Comparison of ENCODE assay signal across 13 cellular contexts in the genomic region with DNA sequence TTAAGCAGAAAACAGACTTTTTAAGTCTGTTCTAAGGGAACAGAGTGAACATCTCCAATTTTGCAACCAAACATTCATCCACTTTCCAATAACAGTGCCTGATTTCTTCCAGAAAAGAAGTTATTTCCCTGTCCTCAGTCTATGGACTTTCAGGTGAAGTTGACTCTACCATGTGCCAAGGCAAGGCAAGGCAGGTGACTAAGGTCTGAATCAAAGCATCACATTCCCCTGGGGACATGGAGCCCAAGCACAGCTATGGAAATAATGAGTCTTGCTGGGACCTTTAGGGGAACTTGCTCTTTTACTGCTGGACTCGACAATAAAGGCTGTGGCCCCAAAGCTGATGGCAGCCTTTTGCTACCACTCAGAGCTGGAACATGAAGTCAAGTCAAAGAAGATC.
DNase-seq lines count a peak whose midpoint lies in the region; ATAC-seq and TF ChIP-seq lines count a peak whose summit lies in the region.
"Had no signal": no experiment of that assay in that cellular context is flagged by ENCODE, and none has a peak within 500 bp of the region (broad histone marks: within the 10 kb centered on the region; RNA-seq: fewer than 3 reads in every experiment).

No MANE protein-coding gene starts in this region.

- H3K9me3 ChIP-seq in HCT116 (ENCODE audit: control insufficient read depth in 1 of 2, insufficient read depth in 1 of 2, low read depth in 1 of 2, low read length in 2 of 2) (no peaks in the 10 kb centered on the region), Peyer's patch (no peaks in the 10 kb centered on the region)
- H3K9me3 ChIP-seq: HAP-1 had no signal

- H3K4me3 ChIP-seq in HCT116 (replicated peaks in 1 of 2; ENCODE audit: low read depth in 1 of 2, low read length in 2 of 2) (no peak overlapping the region), epithelial cell of esophagus (ENCODE audit: low read length) (no peak overlapping the region), Peyer's patch (no peak overlapping the region)
- H3K4me3 ChIP-seq: HAP-1 had no signal

- H3K4me1 ChIP-seq in HCT116 (ENCODE audit: control insufficient read depth in 1 of 2, insufficient read depth in 2 of 2, low read length in 2 of 2) (no peaks in the 10 kb centered on the region), Peyer's patch (peaks cover 0 to 8% (median 0%) of the 10 kb centered on the region in 4 donors)

- RAD21 ChIA-PET in HCT116 (lab: Charles Lee; ENCODE audit: low non-redundant PET in 1 of 2, low total read pairs in 2 of 2, uncharacterized antibody in 2 of 2, unreplicated experiment in 2 of 2) = no interaction called here

- no peaks in the 10 kb centered on the region for H3K36me3 ChIP-seq in HCT116 (ENCODE audit: control insufficient read depth in 1 of 2, insufficient read depth in 2 of 2, low read length in 2 of 2)
- H3K36me3 ChIP-seq in Peyer's patch = no peaks in the 10 kb centered on the region
- H3K36me3 ChIP-seq: HAP-1 had no signal

- intact Hi-C loops in HCT116 (cut with micrococcal nuclease) = no loop called here

- no peak for TF ChIP-seq CTCF in HCT116 (IDR thresholded peaks at IDR 0.05 in 2 of 3, conservative IDR thresholded peaks at IDR 0.05 in 1 of 3; ENCODE audit: borderline replicate concordance in 1 of 3, insufficient read depth in 1 of 3, low read depth in 2 of 3, low read length in 2 of 3)
- no peak for TF ChIP-seq CTCF in epithelial cell of esophagus (IDR thresholded peaks at IDR 0.05; ENCODE audit: insufficient read depth, low read depth, low read length, missing control alignments)
- no peak for TF ChIP-seq CTCF in Peyer's patch (IDR thresholded peaks at IDR 0.05)
- TF ChIP-seq CTCF in HFFc6 (IDR thresholded peaks at IDR 0.05) = no peak

- no peak for ATAC-seq in HCT116

- no peak overlapping the region for H3K4me2 ChIP-seq in HCT116 (ENCODE audit: low read length)

- POLR2A ChIA-PET in HCT116 (lab: Charles Lee) = no interaction called here

- H3K9me3 Mint-ChIP-seq in HFFc6 = peaks cover 56% of the 10 kb centered on the region

- no peaks in the 10 kb centered on the region; the same call in 1 of the 2 replicates for H3K27me3 Mint-ChIP-seq in HFFc6 (ENCODE audit: insufficient read depth)

- no peak overlapping the region for H3K9ac ChIP-seq in HCT116 (ENCODE audit: low read length)

- no TSS peak for BruUV-seq in HCT116 (replicated peaks; lab: Mats Ljungman, UMichigan)

- no peaks in the 10 kb centered on the region for H3K27me3 ChIP-seq in HCT116 (ENCODE audit: insufficient read depth, low read length)
- no peaks in the 10 kb centered on the region for H3K27me3 ChIP-seq in Peyer's patch

- H3K4me3 Mint-ChIP-seq in HFFc6 = no peak overlapping the region
- H3K4me3 Mint-ChIP-seq: CD4-positive, alpha-beta memory T cell had no signal

- TF ChIP-seq RAD21 in HCT116 (IDR thresholded peaks at IDR 0.05; ENCODE audit: low read depth) = no peak

- CTCF ChIA-PET in HCT116 (lab: Charles Lee) = no interaction called here

- H3K27ac Mint-ChIP-seq in HFFc6 = no peak overlapping the region
- H3K27ac Mint-ChIP-seq: CD4-positive, alpha-beta memory T cell had no signal

- TF ChIP-seq POLR2A in HCT116 (IDR thresholded peaks at IDR 0.05; ENCODE audit: borderline replicate concordance, extremely low read depth, insufficient read depth, insufficient read length) (no peak), Peyer's patch (IDR thresholded peaks at IDR 0.05) (no peak)

- H2AFZ ChIP-seq in HCT116 (ENCODE audit: low read depth, low read length, poor library complexity, severe bottlenecking) = no peak overlapping the region

- H3K27ac ChIP-seq in HCT116 (ENCODE audit: low read depth, low read length) (no peak overlapping the region), Peyer's patch (no peak overlapping the region)

- DNase-seq in HCT116 (ENCODE audit: low read depth, low spot score) (no peak), epithelial cell of esophagus (ENCODE audit: low read depth) (peak; percentile 66), kidney tubule cell (ENCODE audit: low spot score) (peak; percentile 25), Peyer's patch (no peak), HFFc6 (no peak), NCI-H2081 (lab: John Stamatoyannopoulos, UW) (no peak)
- DNase-seq: C1 segment of cervical spinal cord; CD4-positive, alpha-beta memory T cell; COR-L47; DMS153; DND-41; GOT3 had no signal

- H4K20me1 ChIP-seq in HCT116 (ENCODE audit: insufficient read depth) = no peaks in the 10 kb centered on the region

- no peaks in the 10 kb centered on the region for H3K79me2 ChIP-seq in HCT116 (ENCODE audit: insufficient read depth, low read length)

- no peaks in the 10 kb centered on the region for H3K9me2 ChIP-seq in HCT116 (ENCODE audit: insufficient read depth)

- peaks cover under 1% of the 10 kb centered on the region; the same call in 1 of the 2 replicates for H3K36me3 Mint-ChIP-seq in HFFc6 (ENCODE audit: low read depth)
- H3K36me3 Mint-ChIP-seq: CD4-positive, alpha-beta memory T cell had no signal

- H3K4me1 Mint-ChIP-seq in HFFc6 (ENCODE audit: low read depth) = no peaks in the 10 kb centered on the region
- H3K4me1 Mint-ChIP-seq: CD4-positive, alpha-beta memory T cell had no signal

TF ChIP-seq in HCT116, 20 proteins besides CTCF, POLR2A, EP300 and RAD21 (continues in another document):
- TF ChIP-seq, protein P1, sequence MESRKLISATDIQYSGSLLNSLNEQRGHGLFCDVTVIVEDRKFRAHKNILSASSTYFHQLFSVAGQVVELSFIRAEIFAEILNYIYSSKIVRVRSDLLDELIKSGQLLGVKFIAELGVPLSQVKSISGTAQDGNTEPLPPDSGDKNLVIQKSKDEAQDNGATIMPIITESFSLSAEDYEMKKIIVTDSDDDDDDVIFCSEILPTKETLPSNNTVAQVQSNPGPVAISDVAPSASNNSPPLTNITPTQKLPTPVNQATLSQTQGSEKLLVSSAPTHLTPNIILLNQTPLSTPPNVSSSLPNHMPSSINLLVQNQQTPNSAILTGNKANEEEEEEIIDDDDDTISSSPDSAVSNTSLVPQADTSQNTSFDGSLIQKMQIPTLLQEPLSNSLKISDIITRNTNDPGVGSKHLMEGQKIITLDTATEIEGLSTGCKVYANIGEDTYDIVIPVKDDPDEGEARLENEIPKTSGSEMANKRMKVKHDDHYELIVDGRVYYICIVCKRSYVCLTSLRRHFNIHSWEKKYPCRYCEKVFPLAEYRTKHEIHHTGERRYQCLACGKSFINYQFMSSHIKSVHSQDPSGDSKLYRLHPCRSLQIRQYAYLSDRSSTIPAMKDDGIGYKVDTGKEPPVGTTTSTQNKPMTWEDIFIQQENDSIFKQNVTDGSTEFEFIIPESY (IDR thresholded peaks at IDR 0.05; ENCODE audit: extremely low read depth, insufficient replicate concordance, low read length) = no peak
- no peak for TF ChIP-seq ZFX (IDR thresholded peaks at IDR 0.05)
- TF ChIP-seq, protein P2, sequence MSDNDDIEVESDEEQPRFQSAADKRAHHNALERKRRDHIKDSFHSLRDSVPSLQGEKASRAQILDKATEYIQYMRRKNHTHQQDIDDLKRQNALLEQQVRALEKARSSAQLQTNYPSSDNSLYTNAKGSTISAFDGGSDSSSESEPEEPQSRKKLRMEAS (IDR thresholded peaks at IDR 0.05) = peak; percentile 82
- no peak for TF ChIP-seq SIN3A (IDR thresholded peaks at IDR 0.05; ENCODE audit: low read depth)
- TF ChIP-seq YY1 (IDR thresholded peaks at IDR 0.05; ENCODE audit: extremely low read depth, insufficient replicate concordance, low read depth, low read length) = no peak
- TF ChIP-seq TCF7L2 (IDR thresholded peaks at IDR 0.05; ENCODE audit: borderline replicate concordance, extremely low read depth, insufficient read depth, insufficient read length) = no peak
- TF ChIP-seq ELF1 (IDR thresholded peaks at IDR 0.05; ENCODE audit: borderline replicate concordance, low read depth) = no peak
- peak; percentile 51 for TF ChIP-seq FOSL1 (IDR thresholded peaks at IDR 0.05; ENCODE audit: low read depth)
- TF ChIP-seq, protein P3, sequence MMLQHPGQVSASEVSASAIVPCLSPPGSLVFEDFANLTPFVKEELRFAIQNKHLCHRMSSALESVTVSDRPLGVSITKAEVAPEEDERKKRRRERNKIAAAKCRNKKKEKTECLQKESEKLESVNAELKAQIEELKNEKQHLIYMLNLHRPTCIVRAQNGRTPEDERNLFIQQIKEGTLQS (IDR thresholded peaks at IDR 0.05) = no peak
- TF ChIP-seq ZNF274 (IDR thresholded peaks at IDR 0.05; ENCODE audit: low read depth, low read length) = no peak
- TF ChIP-seq JUND (IDR thresholded peaks at IDR 0.05) = no peak
- TF ChIP-seq, protein P4, sequence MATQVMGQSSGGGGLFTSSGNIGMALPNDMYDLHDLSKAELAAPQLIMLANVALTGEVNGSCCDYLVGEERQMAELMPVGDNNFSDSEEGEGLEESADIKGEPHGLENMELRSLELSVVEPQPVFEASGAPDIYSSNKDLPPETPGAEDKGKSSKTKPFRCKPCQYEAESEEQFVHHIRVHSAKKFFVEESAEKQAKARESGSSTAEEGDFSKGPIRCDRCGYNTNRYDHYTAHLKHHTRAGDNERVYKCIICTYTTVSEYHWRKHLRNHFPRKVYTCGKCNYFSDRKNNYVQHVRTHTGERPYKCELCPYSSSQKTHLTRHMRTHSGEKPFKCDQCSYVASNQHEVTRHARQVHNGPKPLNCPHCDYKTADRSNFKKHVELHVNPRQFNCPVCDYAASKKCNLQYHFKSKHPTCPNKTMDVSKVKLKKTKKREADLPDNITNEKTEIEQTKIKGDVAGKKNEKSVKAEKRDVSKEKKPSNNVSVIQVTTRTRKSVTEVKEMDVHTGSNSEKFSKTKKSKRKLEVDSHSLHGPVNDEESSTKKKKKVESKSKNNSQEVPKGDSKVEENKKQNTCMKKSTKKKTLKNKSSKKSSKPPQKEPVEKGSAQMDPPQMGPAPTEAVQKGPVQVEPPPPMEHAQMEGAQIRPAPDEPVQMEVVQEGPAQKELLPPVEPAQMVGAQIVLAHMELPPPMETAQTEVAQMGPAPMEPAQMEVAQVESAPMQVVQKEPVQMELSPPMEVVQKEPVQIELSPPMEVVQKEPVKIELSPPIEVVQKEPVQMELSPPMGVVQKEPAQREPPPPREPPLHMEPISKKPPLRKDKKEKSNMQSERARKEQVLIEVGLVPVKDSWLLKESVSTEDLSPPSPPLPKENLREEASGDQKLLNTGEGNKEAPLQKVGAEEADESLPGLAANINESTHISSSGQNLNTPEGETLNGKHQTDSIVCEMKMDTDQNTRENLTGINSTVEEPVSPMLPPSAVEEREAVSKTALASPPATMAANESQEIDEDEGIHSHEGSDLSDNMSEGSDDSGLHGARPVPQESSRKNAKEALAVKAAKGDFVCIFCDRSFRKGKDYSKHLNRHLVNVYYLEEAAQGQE (IDR thresholded peaks at IDR 0.05; ENCODE audit: low read depth) = no peak
- no peak for TF ChIP-seq EZH2 (IDR thresholded peaks at IDR 0.05)
- peak; percentile 41; the same call in 1 of the 2 replicates for TF ChIP-seq SP1 (IDR thresholded peaks at IDR 0.05; ENCODE audit: low read depth)
- peak; percentile 60; the same call in 1 of the 2 replicates for TF ChIP-seq CBX3 (IDR thresholded peaks at IDR 0.05; ENCODE audit: low read depth)
- no peak for TF ChIP-seq EZH2phosphoT487 (IDR thresholded peaks at IDR 0.05; ENCODE audit: borderline replicate concordance)
- no peak for TF ChIP-seq POLR2AphosphoS5 (IDR thresholded peaks at IDR 0.05; ENCODE audit: low read depth, low read length)
- TF ChIP-seq SRF (IDR thresholded peaks at IDR 0.05; ENCODE audit: low read depth) = no peak

Comparison
In these comparisons a context has a peak if more than half of its experiments do, and no peak if none do; other contexts are left out.
1. DNase-seq: peak in epithelial cell of esophagus (single experiment) and kidney tubule cell (single experiment); none in HCT116 (single experiment), Peyer's patch (0 of 3), HFFc6 (single experiment) and NCI-H2081 (0 of 2).